Comparison of ENCODE assay signal across 10 cellular contexts in the genomic region with DNA sequence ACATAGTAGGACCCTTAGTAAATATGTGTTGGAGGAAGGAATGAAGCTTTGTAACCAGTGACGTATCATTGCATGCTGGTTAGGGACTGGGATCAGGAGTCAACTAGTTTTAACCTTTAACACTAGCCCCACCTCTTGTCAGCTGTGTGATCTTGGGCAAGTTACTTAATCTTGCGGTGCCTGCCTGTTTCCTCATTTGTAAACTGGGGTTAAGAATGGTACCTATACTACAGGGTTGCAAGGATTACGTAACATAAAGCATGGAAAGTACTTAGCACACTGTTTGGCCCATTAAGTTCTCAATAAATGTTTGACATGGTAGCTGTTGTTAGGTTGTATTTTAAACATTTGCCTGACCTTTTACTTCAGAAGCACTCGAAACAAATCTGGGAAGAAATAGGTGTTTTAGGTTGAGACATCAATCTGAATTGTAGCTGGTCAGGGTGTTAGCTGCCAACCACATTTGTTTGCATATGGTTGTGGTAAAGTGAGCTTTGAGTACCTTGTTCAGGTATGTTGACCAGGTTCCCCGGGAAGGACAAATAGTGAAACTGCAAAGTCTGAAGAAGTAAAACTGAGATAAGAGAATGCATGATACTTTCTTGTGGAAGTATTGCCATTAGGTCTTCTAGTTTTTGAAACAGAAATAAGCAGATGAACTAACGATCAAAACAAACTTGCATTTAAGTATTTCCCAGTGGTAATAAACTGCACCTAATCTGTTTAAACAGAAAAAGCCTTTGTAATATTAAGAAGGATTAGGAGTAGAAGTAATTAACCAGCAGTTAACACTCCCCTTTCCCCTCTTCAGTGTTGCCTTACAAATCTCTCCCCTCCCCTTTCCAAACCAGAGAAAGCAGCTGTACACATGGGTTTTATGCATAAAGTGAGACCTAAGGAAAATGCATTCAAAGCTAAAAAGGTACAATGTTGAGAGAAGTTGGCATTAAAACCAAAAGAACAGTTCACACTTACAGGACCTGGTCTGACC. TPM values are rescaled to one million over a fixed set of nuclear protein-coding genes. Genes with fewer than 3 reads are reported as not detected.
DNase-seq lines count a peak whose midpoint lies in the region; ATAC-seq and TF ChIP-seq lines count a peak whose summit lies in the region.
"Had no signal": no experiment of that assay in that cellular context is flagged by ENCODE, and none has a peak within 500 bp of the region (broad histone marks: within the 10 kb centered on the region; RNA-seq: fewer than 3 reads in every experiment).

No MANE protein-coding gene starts in this region.

- TF ChIP-seq CTCF in PC-9 (conservative IDR thresholded peaks at IDR 0.05) (no peak), suprapubic skin (IDR thresholded peaks at IDR 0.05) (no peak)

- H3K79me2 ChIP-seq in PC-9 (ENCODE audit: low read depth), result peaks cover 47% of the 10 kb centered on the region

- intact Hi-C loops in PC-9 (cut with micrococcal nuclease; ENCODE audit: unreplicated experiment), result loop anchor here (2.0 kb wide), 1 partner anchor 19 kb away; no protein-coding TSS in a partner anchor

- peak overlapping the region; percentile 69 for H3K4me3 Mint-ChIP-seq in natural killer cell treated with Interleukin-12 subunit alpha and Interleukin-12 subunit beta and Interleukin-15 and Interleukin-18, amount 100 ng/mL, for 72 hours

- H3K9me3 ChIP-seq in PC-9 (ENCODE audit: insufficient read depth, low read depth) (no peaks in the 10 kb centered on the region), suprapubic skin (no peaks in the 10 kb centered on the region)
- H3K9me3 ChIP-seq: heart left ventricle, SJSA1 had no signal

- H4K20me1 ChIP-seq in PC-9 (ENCODE audit: insufficient read depth), result peaks cover 35% of the 10 kb centered on the region

- DNase-seq in NCI-H748 (lab: John Stamatoyannopoulos, UW; ENCODE audit: unreplicated experiment), result peak; percentile 7
- no peak for DNase-seq in NCI-H748 treated with DMSO at 0.1 percent for 48 hours (lab: John Stamatoyannopoulos, UW)
- DNase-seq in PC-9, result peak; percentile 43 to 86
- peak; percentile 69 for DNase-seq in natural killer cell treated with Interleukin-12 subunit alpha and Interleukin-12 subunit beta and Interleukin-15 and Interleukin-18, amount 100 ng/mL, for 72 hours (ENCODE audit: low spot score)
- no peak for DNase-seq in suprapubic skin (ENCODE audit: low spot score in 2 of 2)
- no peak for DNase-seq in retina
- no peak for DNase-seq in DMS153 (lab: John Stamatoyannopoulos, UW)
- DNase-seq: heart left ventricle had no signal

- no peaks in the 10 kb centered on the region for H3K9me3 Mint-ChIP-seq in natural killer cell treated with Interleukin-12 subunit alpha and Interleukin-12 subunit beta and Interleukin-15 and Interleukin-18, amount 100 ng/mL, for 72 hours

- POLR2A ChIA-PET in PC-9 (lab: Charles Lee; ENCODE audit: unreplicated experiment), result interaction anchor here (0.6 to 0.9 kb wide), 2 partner anchors 15 to 65 kb away, joined by 3 to 6 read pairs; no protein-coding TSS in a partner anchor

- TF ChIP-seq EP300 in suprapubic skin (IDR thresholded peaks at IDR 0.05), result no peak

- H3K27me3 ChIP-seq in PC-9 (ENCODE audit: insufficient read depth, low read depth) (no peaks in the 10 kb centered on the region), suprapubic skin (no peaks in the 10 kb centered on the region)
- H3K27me3 ChIP-seq: heart left ventricle, SJSA1 had no signal

- H3K27ac Mint-ChIP-seq in natural killer cell treated with Interleukin-12 subunit alpha and Interleukin-12 subunit beta and Interleukin-15 and Interleukin-18, amount 100 ng/mL, for 72 hours, result peak overlapping the region; percentile 54 to 99

- peak overlapping the region; percentile 29; the same call in 1 of the 2 replicates for H3K4me3 ChIP-seq in PC-9
- no peak overlapping the region for H3K4me3 ChIP-seq in suprapubic skin
- H3K4me3 ChIP-seq: heart left ventricle, SJSA1 had no signal

- BruUV-seq in PC-9 (replicated peaks; lab: Mats Ljungman, UMichigan), result no TSS peak

- peaks cover 85 to 90% of the 10 kb centered on the region in 2 donors for H3K4me1 Mint-ChIP-seq in natural killer cell treated with Interleukin-12 subunit alpha and Interleukin-12 subunit beta and Interleukin-15 and Interleukin-18, amount 100 ng/mL, for 72 hours (ENCODE audit: low read depth in 2 of 2)

- H3K9me2 ChIP-seq in PC-9 (ENCODE audit: insufficient read depth), result no peaks in the 10 kb centered on the region

- H3K27me3 Mint-ChIP-seq in natural killer cell treated with Interleukin-12 subunit alpha and Interleukin-12 subunit beta and Interleukin-15 and Interleukin-18, amount 100 ng/mL, for 72 hours, result no peaks in the 10 kb centered on the region

- no peaks in the 10 kb centered on the region for H3K36me3 Mint-ChIP-seq in natural killer cell treated with Interleukin-12 subunit alpha and Interleukin-12 subunit beta and Interleukin-15 and Interleukin-18, amount 100 ng/mL, for 72 hours

- peak overlapping the region; percentile 60 for H3K27ac ChIP-seq in PC-9
- H3K27ac ChIP-seq in suprapubic skin, result no peak overlapping the region
- H3K27ac ChIP-seq: heart left ventricle, SJSA1 had no signal

- CTCF ChIA-PET in PC-9 (lab: Charles Lee), result interaction anchor here (0.6 kb wide), 1 partner anchor 31 kb away, joined by 8 read pairs; no protein-coding TSS in a partner anchor

- peak overlapping the region; percentile 76 for H3K4me2 ChIP-seq in PC-9

- H2AFZ ChIP-seq in PC-9, result no peak overlapping the region

- H3F3A ChIP-seq in PC-9 (ENCODE audit: insufficient read depth, low read depth), result peaks cover 24% of the 10 kb centered on the region

- H3K36me3 ChIP-seq in PC-9 (ENCODE audit: low read depth) (no peaks in the 10 kb centered on the region), suprapubic skin (no peaks in the 10 kb centered on the region)

- peak; percentile 66 for ATAC-seq in HG02973 (IDR thresholded peaks at IDR 0.05; ENCODE audit: unreplicated experiment)
- ATAC-seq in natural killer cell treated with Interleukin-12 subunit alpha and Interleukin-12 subunit beta and Interleukin-15 and Interleukin-18, amount 100 ng/mL, for 72 hours, result peak; percentile 70 to 75

- TF ChIP-seq POLR2A in suprapubic skin (IDR thresholded peaks at IDR 0.05), result no peak

- H3K4me1 ChIP-seq in PC-9 (replicated peaks; ENCODE audit: insufficient read depth), result peaks cover 41% of the 10 kb centered on the region
- H3K4me1 ChIP-seq in suprapubic skin, result peaks cover 31% of the 10 kb centered on the region

- 74% methylated on average over 6 of the region's 6 CpGs for WGBS in suprapubic skin

RNA-seq across cellular contexts. Expression of gene SCAANT1, which starts 25.8 kb away (rescaled TPM):
- not detected in 2 replicates for total RNA-seq in PC-9 (2021)
- total RNA-seq in natural killer cell treated with Interleukin-12 subunit alpha and Interleukin-12 subunit beta and Interleukin-15 and Interleukin-18, amount 100 ng/mL, for 72 hours, result 1 to 10 TPM in 1 of 2 donors, not detected in 1; 2.6 TPM
- not detected for total RNA-seq in suprapubic skin
- total RNA-seq: heart left ventricle, SJSA1 had no signal

Comparison
In these comparisons a context has a peak if more than half of its experiments do, and no peak if none do; other contexts are left out.
1. DNase-seq: peak in NCI-H748 (single experiment), PC-9 (2 of 2) and natural killer cell treated with Interleukin-12 subunit alpha and Interleukin-12 subunit beta and Interleukin-15 and Interleukin-18, amount 100 ng/mL, for 72 hours (single experiment); none in NCI-H748 treated with DMSO at 0.1 percent for 48 hours (single experiment), suprapubic skin (0 of 2), retina (single experiment) and DMS153 (single experiment).